ENCODE assay signal across 9 cellular contexts in genomic region chr12:2960996-2961616, GRCh38. TPM values are rescaled to one million over a fixed set of nuclear protein-coding genes. Genes with fewer than 3 reads are reported as not detected.
DNase-seq lines count a peak whose midpoint lies in the region; TF ChIP-seq lines count a peak whose summit lies in the region.
"Had no signal": no experiment of that assay in that cellular context is flagged by ENCODE, and none has a peak within 500 bp of the region (broad histone marks: within the 10 kb centered on the region; RNA-seq: fewer than 3 reads in every experiment).

No MANE protein-coding gene starts in this region.

- peak overlapping the region; percentile 86 for H3K4me3 Mint-ChIP-seq in activated CD4-positive, alpha-beta T cell treated with anti-CD3 and anti-CD28 coated beads, Interleukin-2, amount 10 ng/mL, durations not matched to agents 24 days and 14 days
- H3K4me3 Mint-ChIP-seq in activated naive CD8-positive, alpha-beta T cell treated with anti-CD3 and anti-CD28 coated beads for 36 hours = peak overlapping the region; percentile 57

- peaks cover 1% of the 10 kb centered on the region for H3K36me3 Mint-ChIP-seq in activated CD4-positive, alpha-beta T cell treated with anti-CD3 and anti-CD28 coated beads, Interleukin-2, amount 10 ng/mL, durations not matched to agents 24 days and 14 days (ENCODE audit: low read depth)
- no peaks in the 10 kb centered on the region for H3K36me3 Mint-ChIP-seq in activated naive CD8-positive, alpha-beta T cell treated with anti-CD3 and anti-CD28 coated beads for 36 hours

- WGBS in stomach, 5 donors = 52 to 71% (median 62%) methylated on average over 10 of the region's 10 CpGs

- H3K4me1 Mint-ChIP-seq in activated CD4-positive, alpha-beta T cell treated with anti-CD3 and anti-CD28 coated beads, Interleukin-2, amount 10 ng/mL, durations not matched to agents 24 days and 14 days = peaks cover 13% of the 10 kb centered on the region
- H3K4me1 Mint-ChIP-seq in activated naive CD8-positive, alpha-beta T cell treated with anti-CD3 and anti-CD28 coated beads for 36 hours = peaks cover 10% of the 10 kb centered on the region

- H3K27me3 ChIP-seq in iPS-20b (ENCODE audit: insufficient read depth, low read length) (peaks cover 20% of the 10 kb centered on the region), stomach (peaks cover 0 to 66% (median 0%) of the 10 kb centered on the region in 3 donors)

- no peak overlapping the region for H3K27ac Mint-ChIP-seq in activated CD4-positive, alpha-beta T cell treated with anti-CD3 and anti-CD28 coated beads, Interleukin-2, amount 10 ng/mL, durations not matched to agents 24 days and 14 days
- no peak overlapping the region for H3K27ac Mint-ChIP-seq in activated naive CD8-positive, alpha-beta T cell treated with anti-CD3 and anti-CD28 coated beads for 36 hours

- TF ChIP-seq POLR2A in stomach (IDR thresholded peaks at IDR 0.05) = no peak

- no peak for TF ChIP-seq EP300 in stomach (IDR thresholded peaks at IDR 0.05)

- H3K9ac ChIP-seq in iPS-20b (ENCODE audit: low read depth, low read length) = peak overlapping the region; percentile 67; the same call in 1 of the 2 replicates

- H3K27ac ChIP-seq in iPS-20b (ENCODE audit: low read length) (no peak overlapping the region), stomach (peak overlapping the region in 2 of 5 donors; percentile 80 to 82)

- no peak for DNase-seq in activated CD4-positive, alpha-beta T cell treated with anti-CD3 and anti-CD28 coated beads, Interleukin-2, amount 10 ng/mL, durations not matched to agents 24 days and 14 days
- no peak for DNase-seq in activated CD4-positive, alpha-beta T cell treated with anti-CD3 and anti-CD28 coated beads for 1 hour
- no peak for DNase-seq in activated naive CD8-positive, alpha-beta T cell treated with anti-CD3 and anti-CD28 coated beads for 36 hours
- DNase-seq in stomach = no peak
- no peak for DNase-seq in NCI-H774 (lab: John Stamatoyannopoulos, UW)
- DNase-seq in T-helper 9 cell = no peak
- no peak for DNase-seq in A172 (ENCODE audit: low spot score)
- DNase-seq: NCI-H1092 had no signal

- TF ChIP-seq CTCF in stomach (IDR thresholded peaks at IDR 0.05) = no peak

- intact Hi-C loops in activated CD4-positive, alpha-beta T cell treated with anti-CD3 and anti-CD28 coated beads, Interleukin-2, amount 10 ng/mL, durations not matched to agents 24 days and 14 days (cut with micrococcal nuclease) = no loop called here
- intact Hi-C loops in stomach (cut with DNase I; ENCODE audit: low total_unique reads) = no loop called here

- H3K4me1 ChIP-seq in iPS-20b (ENCODE audit: insufficient read depth, low read length) (peaks cover 29% of the 10 kb centered on the region), stomach (peaks cover 13 to 43% (median 29%) of the 10 kb centered on the region in 4 donors)

- H3K27me3 Mint-ChIP-seq in activated CD4-positive, alpha-beta T cell treated with anti-CD3 and anti-CD28 coated beads, Interleukin-2, amount 10 ng/mL, durations not matched to agents 24 days and 14 days = peaks cover 59% of the 10 kb centered on the region
- peaks cover 82% of the 10 kb centered on the region for H3K27me3 Mint-ChIP-seq in activated naive CD8-positive, alpha-beta T cell treated with anti-CD3 and anti-CD28 coated beads for 36 hours

- H3K9me3 ChIP-seq in iPS-20b (ENCODE audit: insufficient read depth, low read depth, low read length) (no peaks in the 10 kb centered on the region), stomach (no peaks in the 10 kb centered on the region)

- H3K36me3 ChIP-seq in iPS-20b (ENCODE audit: insufficient read depth, low read depth, low read length) (0 out of 2 replicates have a peak, but pooled peaks cover 3% of the 10 kb centered on the region), stomach (no peaks in the 10 kb centered on the region)

- no peaks in the 10 kb centered on the region for H3K9me3 Mint-ChIP-seq in activated CD4-positive, alpha-beta T cell treated with anti-CD3 and anti-CD28 coated beads, Interleukin-2, amount 10 ng/mL, durations not matched to agents 24 days and 14 days
- no peaks in the 10 kb centered on the region for H3K9me3 Mint-ChIP-seq in activated naive CD8-positive, alpha-beta T cell treated with anti-CD3 and anti-CD28 coated beads for 36 hours

- H3K4me3 ChIP-seq in iPS-20b (ENCODE audit: low read length) (peak overlapping the region; percentile 83), stomach (peak overlapping the region in 3 of 4 donors; percentile 66 to 68 (median 66))

RNA-seq across cellular contexts. Expression of gene TEAD4, which starts 1.9 kb away (rescaled TPM):
- 14.2 and 18.8 TPM in 2 replicates for total RNA-seq in activated CD4-positive, alpha-beta T cell treated with anti-CD3 and anti-CD28 coated beads, Interleukin-2, amount 10 ng/mL, durations not matched to agents 24 days and 14 days
- 1 to 10 TPM; 3.4 to 3.7 TPM for total RNA-seq in activated naive CD8-positive, alpha-beta T cell treated with anti-CD3 and anti-CD28 coated beads for 36 hours
- 1 to 10 TPM in 3 of 5 donors, not detected in 2; 7.9 to 8.4 (median 8.3) TPM for total RNA-seq in stomach
- 10 to 100 TPM in 1 of 3 donors, 1 to 10 TPM in 2; 5.7 to 10.6 (median 9.2) TPM for polyA plus RNA-seq in stomach
- 9.4 and 17.2 TPM in 2 replicates for total RNA-seq in A172 (2014; rRNA removed; shearing (Covaris generic))
